ENCODE assay signal across 8 cellular contexts in the genomic region with DNA sequence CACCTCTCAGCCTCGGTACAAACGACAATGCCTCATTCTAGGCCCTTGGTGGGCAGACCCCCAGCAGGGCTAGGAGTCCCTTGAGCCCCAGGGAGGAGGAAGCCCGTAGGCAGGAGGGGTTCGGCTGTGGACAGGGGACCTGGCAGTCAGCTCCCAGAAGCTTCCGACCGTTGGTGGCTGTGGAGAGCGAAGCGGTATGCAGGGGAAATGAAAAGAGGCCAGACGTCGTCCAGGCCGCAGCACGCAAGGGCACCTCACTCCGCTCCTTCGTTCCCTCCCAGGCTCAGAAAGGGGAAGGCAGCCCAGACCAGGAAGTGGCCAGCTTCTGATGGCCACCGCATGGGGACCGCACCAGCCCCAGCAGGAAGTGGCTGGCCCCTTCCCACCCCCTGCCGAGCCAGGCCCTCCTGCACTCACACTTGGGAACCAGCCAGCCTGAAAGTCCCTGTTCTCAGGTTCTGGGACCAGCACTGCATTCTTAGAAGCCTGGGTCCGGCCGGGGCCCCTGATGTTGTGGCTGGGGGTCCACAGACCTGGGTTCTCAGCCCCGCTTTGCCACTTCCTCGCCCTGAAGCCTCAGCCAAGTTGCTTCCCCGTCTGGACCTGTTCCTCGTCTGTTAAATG.
DNase-seq lines count a peak whose midpoint lies in the region; ATAC-seq, FAIRE-seq and TF ChIP-seq lines count a peak whose summit lies in the region.

No MANE protein-coding gene starts in this region.

- no peaks in the 10 kb centered on the region for H3K27me3 ChIP-seq in GM12878 (replicated peaks in 1 of 2; ENCODE audit: control insufficient read depth in 2 of 2, insufficient read depth in 2 of 2, low read length in 1 of 2)

- no peak for TF ChIP-seq CTCF in GM12878 (IDR thresholded peaks at IDR 0.05 in 2 of 3, conservative IDR thresholded peaks at IDR 0.05 in 1 of 3; ENCODE audit: control insufficient read depth in 2 of 3, extremely low read depth in 1 of 3, insufficient read depth in 1 of 3, low read depth in 3 of 3, low read length in 3 of 3)
- TF ChIP-seq CTCF in natural killer cell (IDR thresholded peaks at IDR 0.05), result no peak

- peaks cover 0 to 2% of the 10 kb centered on the region in 2 donors for H3K27me3 Mint-ChIP-seq in natural killer cell (ENCODE audit: low read depth in 2 of 2)

- H3K9ac ChIP-seq in GM12878 (ENCODE audit: control insufficient read depth, insufficient read depth, low read length), result peak overlapping the region; percentile 91

- no peak overlapping the region for H3K27ac Mint-ChIP-seq in natural killer cell

- no peaks in the 10 kb centered on the region for H3K9me3 Mint-ChIP-seq in natural killer cell

- no peaks in the 10 kb centered on the region; a peak in 1 of 4 replicates for H3K36me3 ChIP-seq in GM12878 (ENCODE audit: control insufficient read depth in 2 of 2, insufficient read depth in 2 of 2, low read length in 1 of 2)

- H3K79me2 ChIP-seq in GM12878 (ENCODE audit: control insufficient read depth, insufficient read depth, low read length), result peaks cover 55% of the 10 kb centered on the region

- SMC1A ChIA-PET in GM12878 (lab: Charles Lee; ENCODE audit: uncharacterized antibody, unreplicated experiment), result interaction anchor here (0.6 to 10.3 kb wide), 11 partner anchors 10 to 284 kb away, joined by 3 to 292 read pairs (median 4); partner anchors contain the start of gene RUNX3

- RAD21 ChIA-PET in GM12878 (lab: Charles Lee; ENCODE audit: unreplicated experiment), result interaction anchor here (0.9 to 8.9 kb wide), 14 partner anchors 9 to 264 kb away, joined by 3 to 214 read pairs (median 10); partner anchors contain the start of gene RUNX3

- CTCF ChIA-PET in GM12878 (lab: Yijun Ruan, JAX), result interaction anchor here (1.5 to 12.3 kb wide), 8 partner anchors 11 to 185 kb away, joined by 5 to 396 read pairs (median 70); partner anchors contain the start of gene RUNX3

- TF ChIP-seq POLR2A in GM12878 (IDR thresholded peaks at IDR 0.05; ENCODE audit: low read depth, low read length), result peak; percentile 84

- POLR2A ChIA-PET in GM12878 (lab: Charles Lee), result interaction anchor here (0.6 to 8.2 kb wide), 16 partner anchors 8 to 1470 kb away, joined by 3 to 169 read pairs (median 4); partner anchors contain the start of gene RUNX3

- H3K36me3 Mint-ChIP-seq in natural killer cell, result no peaks in the 10 kb centered on the region

- WGBS in GM12878 (ENCODE audit: insufficient coverage, insufficient replicate concordance, low lambda C conversion rate, missing lambda C conversion rate), result 2% methylated on average over 23 of the region's 23 CpGs

- peak overlapping the region; percentile 73 for H3K4me3 ChIP-seq in GM12878

- peak in 1 of 2 experiments; percentile 79; a peak in 2 of 4 replicates for TF ChIP-seq EP300 in GM12878 (IDR thresholded peaks at IDR 0.05; ENCODE audit: borderline replicate concordance in 1 of 2, control insufficient read depth in 1 of 2, low read depth in 2 of 2, low read length in 2 of 2)

- no peak for FAIRE-seq in GM12878 (lab: Jason Lieb, UNC)

- peak overlapping the region; percentile 55 for H3K4me3 Mint-ChIP-seq in natural killer cell

- no TSS peak for BruUV-seq in GM12878 (replicated peaks; lab: Mats Ljungman, UMichigan)

- ATAC-seq in GM12878, result peak; percentile 39
- ATAC-seq in natural killer cell, result peak; percentile 3 to 56 (median 18)
- no peak for ATAC-seq in HG03439 (IDR thresholded peaks at IDR 0.05; ENCODE audit: unreplicated experiment)
- no peak for ATAC-seq in HG02763 (IDR thresholded peaks at IDR 0.05; ENCODE audit: unreplicated experiment)

- peak overlapping the region; percentile 15 for H2AFZ ChIP-seq in GM12878 (ENCODE audit: control insufficient read depth, low read depth, low read length)

- H3K4me1 ChIP-seq in GM12878 (ENCODE audit: control insufficient read depth, insufficient read depth, low read length), result peaks cover 83% of the 10 kb centered on the region

- TF ChIP-seq RAD21 in GM12878 (IDR thresholded peaks at IDR 0.05; ENCODE audit: insufficient read depth, low read depth, low read length), result no peak

- DNase-seq in Daoy (ENCODE audit: low read depth) (peak; percentile 87), KG1 (lab: John Stamatoyannopoulos, UW) (peak; percentile 85), GM12878 (ENCODE audit: low read depth, low spot score) (no peak), natural killer cell (peak; percentile 64), NCI-H2107 (lab: John Stamatoyannopoulos, UW) (no peak), SW480 (ENCODE audit: low spot score) (no peak)

- peak overlapping the region; percentile 68 for H3K4me2 ChIP-seq in GM12878 (ENCODE audit: control insufficient read depth, insufficient read depth)

- intact Hi-C loops in GM12878 (cut with micrococcal nuclease; ENCODE audit: unreplicated experiment) (loop anchor here (5.0 to 10.0 kb wide), 3 partner anchors 113 to 287 kb away; partner anchors contain the start of gene CLIC4), natural killer cell (cut with micrococcal nuclease) (loop anchor here (5.0 kb wide), 1 partner anchor 42 kb away; no protein-coding TSS in a partner anchor)

- H3K4me1 Mint-ChIP-seq in natural killer cell, result peaks cover 18 to 63% of the 10 kb centered on the region in 2 donors

- in situ Hi-C loops in GM12878 (cut with MboI), result loop anchor here (5.0 kb wide), 1 partner anchor 72 kb away; no protein-coding TSS in a partner anchor

- no peaks in the 10 kb centered on the region; the same call in 1 of the 3 replicates for H3K9me3 ChIP-seq in GM12878 (replicated peaks; ENCODE audit: control insufficient read depth, insufficient read depth, low read length)

- no peaks in the 10 kb centered on the region for H4K20me1 ChIP-seq in GM12878 (ENCODE audit: control insufficient read depth, insufficient read depth)

- H3K27ac ChIP-seq in GM12878 (ENCODE audit: control insufficient read depth, insufficient read depth), result peak overlapping the region; percentile 100

TF ChIP-seq in GM12878, 131 proteins besides CTCF, POLR2A, EP300 and RAD21 (continues in another document):
- TF ChIP-seq KLF5 (IDR thresholded peaks at IDR 0.05; ENCODE audit: partially characterized antibody) (no peak), TCF7 (IDR thresholded peaks at IDR 0.05; ENCODE audit: borderline replicate concordance) (no peak), CHD2 (IDR thresholded peaks at IDR 0.05; ENCODE audit: borderline replicate concordance, low read depth, low read length) (peak; percentile 73; the same call in 1 of the 2 replicates), ETV6 (conservative IDR thresholded peaks at IDR 0.05 in 1 of 2, IDR thresholded peaks at IDR 0.05 in 1 of 2; ENCODE audit: borderline replicate concordance in 1 of 2, low read depth in 1 of 2) (peak in 1 of 2 experiments; percentile 88; a peak in 2 of 4 replicates), MEF2A (IDR thresholded peaks at IDR 0.05; ENCODE audit: insufficient read depth, low read depth, low read length) (no peak), BRCA1 (IDR thresholded peaks at IDR 0.05; ENCODE audit: low read depth, low read length) (no peak), MYB (IDR thresholded peaks at IDR 0.05; ENCODE audit: borderline replicate concordance, low read depth, low read length) (peak; percentile 80; the same call in 1 of the 2 replicates), USF1 (IDR thresholded peaks at IDR 0.05; ENCODE audit: borderline replicate concordance, extremely low read length, insufficient read depth, low read depth, low read length) (no peak)
- TF ChIP-seq, protein P1, sequence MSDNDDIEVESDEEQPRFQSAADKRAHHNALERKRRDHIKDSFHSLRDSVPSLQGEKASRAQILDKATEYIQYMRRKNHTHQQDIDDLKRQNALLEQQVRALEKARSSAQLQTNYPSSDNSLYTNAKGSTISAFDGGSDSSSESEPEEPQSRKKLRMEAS (IDR thresholded peaks at IDR 0.05; ENCODE audit: low read depth, low read length), result peak; percentile 83
- TF ChIP-seq, protein P2, sequence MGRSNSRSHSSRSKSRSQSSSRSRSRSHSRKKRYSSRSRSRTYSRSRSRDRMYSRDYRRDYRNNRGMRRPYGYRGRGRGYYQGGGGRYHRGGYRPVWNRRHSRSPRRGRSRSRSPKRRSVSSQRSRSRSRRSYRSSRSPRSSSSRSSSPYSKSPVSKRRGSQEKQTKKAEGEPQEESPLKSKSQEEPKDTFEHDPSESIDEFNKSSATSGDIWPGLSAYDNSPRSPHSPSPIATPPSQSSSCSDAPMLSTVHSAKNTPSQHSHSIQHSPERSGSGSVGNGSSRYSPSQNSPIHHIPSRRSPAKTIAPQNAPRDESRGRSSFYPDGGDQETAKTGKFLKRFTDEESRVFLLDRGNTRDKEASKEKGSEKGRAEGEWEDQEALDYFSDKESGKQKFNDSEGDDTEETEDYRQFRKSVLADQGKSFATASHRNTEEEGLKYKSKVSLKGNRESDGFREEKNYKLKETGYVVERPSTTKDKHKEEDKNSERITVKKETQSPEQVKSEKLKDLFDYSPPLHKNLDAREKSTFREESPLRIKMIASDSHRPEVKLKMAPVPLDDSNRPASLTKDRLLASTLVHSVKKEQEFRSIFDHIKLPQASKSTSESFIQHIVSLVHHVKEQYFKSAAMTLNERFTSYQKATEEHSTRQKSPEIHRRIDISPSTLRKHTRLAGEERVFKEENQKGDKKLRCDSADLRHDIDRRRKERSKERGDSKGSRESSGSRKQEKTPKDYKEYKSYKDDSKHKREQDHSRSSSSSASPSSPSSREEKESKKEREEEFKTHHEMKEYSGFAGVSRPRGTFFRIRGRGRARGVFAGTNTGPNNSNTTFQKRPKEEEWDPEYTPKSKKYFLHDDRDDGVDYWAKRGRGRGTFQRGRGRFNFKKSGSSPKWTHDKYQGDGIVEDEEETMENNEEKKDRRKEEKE (IDR thresholded peaks at IDR 0.05), result no peak

Comparison
In these comparisons a context has a peak if more than half of its experiments do, and no peak if none do; other contexts are left out.
1. DNase-seq: peak in Daoy (single experiment), KG1 (single experiment) and natural killer cell (single experiment); none in GM12878 (single experiment), NCI-H2107 (single experiment) and SW480 (single experiment).
2. ATAC-seq: peak in GM12878 (single experiment) and natural killer cell (3 of 3); none in HG03439 (single experiment) and HG02763 (single experiment).